ENCODE assay signal across 1 cellular context in genomic region chr17:49779730-49780220, GRCh38.
TF ChIP-seq lines count a peak whose summit lies in the region.

No MANE protein-coding gene starts in this region.

TF ChIP-seq in K562, 482 proteins besides CTCF, POLR2A, EP300 and RAD21 (continued from another document and continues in another):
- TF ChIP-seq REST (CRISPR knock-in tag; IDR thresholded peaks at IDR 0.05; ENCODE audit: low read depth): no peak
- TF ChIP-seq NEUROD1 (IDR thresholded peaks at IDR 0.05; ENCODE audit: borderline replicate concordance, low read depth, low read length, partially characterized antibody): no peak
- no peak for TF ChIP-seq TFAP4 (CRISPR knock-in tag; IDR thresholded peaks at IDR 0.05; ENCODE audit: borderline replicate concordance)
- no peak for TF ChIP-seq FIP1L1 (IDR thresholded peaks at IDR 0.05; ENCODE audit: low read depth, low read length, poor library complexity, severe bottlenecking)
- no peak for TF ChIP-seq ZNF518B (CRISPR knock-in tag; IDR thresholded peaks at IDR 0.05)
- TF ChIP-seq ELK3 (CRISPR knock-in tag; IDR thresholded peaks at IDR 0.05): no peak
- TF ChIP-seq TSHZ1 (CRISPR knock-in tag; IDR thresholded peaks at IDR 0.05): no peak
- TF ChIP-seq ZNF408 (CRISPR knock-in tag; IDR thresholded peaks at IDR 0.05; ENCODE audit: low read depth): no peak
- no peak for TF ChIP-seq TCF15 (CRISPR knock-in tag; IDR thresholded peaks at IDR 0.05)
- TF ChIP-seq FOXP1 (CRISPR knock-in tag; IDR thresholded peaks at IDR 0.05): no peak
- 0 out of 2 replicates have a peak, but pooled peaks have one; percentile 33 for TF ChIP-seq FOSL1 (tag; conservative IDR thresholded peaks at IDR 0.05)
- TF ChIP-seq IRF9 (tag; IDR thresholded peaks at IDR 0.05): no peak
- TF ChIP-seq TGIF2 (CRISPR knock-in tag; IDR thresholded peaks at IDR 0.05): no peak
- TF ChIP-seq BRF1 (IDR thresholded peaks at IDR 0.05; ENCODE audit: borderline replicate concordance, extremely low read depth, insufficient read length): no peak
- no peak for TF ChIP-seq ZNF696 (CRISPR knock-in tag; conservative IDR thresholded peaks at IDR 0.05)
- no peak for TF ChIP-seq SMARCC2 (IDR thresholded peaks at IDR 0.05; ENCODE audit: low read depth)
- no peak for TF ChIP-seq ZKSCAN1 (IDR thresholded peaks at IDR 0.05; ENCODE audit: low read depth, low read length)
- no peak for TF ChIP-seq GTF2B (IDR thresholded peaks at IDR 0.05; ENCODE audit: extremely low read depth, insufficient read length)
- no peak for TF ChIP-seq DIDO1 (tag; IDR thresholded peaks at IDR 0.05; ENCODE audit: low read depth)
- no peak for TF ChIP-seq ZNF165 (CRISPR knock-in tag; IDR thresholded peaks at IDR 0.05; ENCODE audit: borderline replicate concordance)
- TF ChIP-seq LEF1 (IDR thresholded peaks at IDR 0.05): no peak
- 0 out of 2 replicates have a peak, but pooled peaks have one; percentile 40 for TF ChIP-seq STAT6 (CRISPR knock-in tag; IDR thresholded peaks at IDR 0.05)
- peak; percentile 70 for TF ChIP-seq SMC3 (conservative IDR thresholded peaks at IDR 0.05; ENCODE audit: insufficient read depth, low read depth, low read length)
- no peak for TF ChIP-seq NONO (IDR thresholded peaks at IDR 0.05; ENCODE audit: low read depth in 2 of 2, low read length in 1 of 2)
- no peak for TF ChIP-seq EWSR1 (IDR thresholded peaks at IDR 0.05; ENCODE audit: borderline replicate concordance, low read depth, partially characterized antibody)
- TF ChIP-seq CREB5 (CRISPR knock-in tag; IDR thresholded peaks at IDR 0.05): no peak
- TF ChIP-seq TEAD2 (tag; IDR thresholded peaks at IDR 0.05): no peak
- no peak for TF ChIP-seq BDP1 (IDR thresholded peaks at IDR 0.05; ENCODE audit: insufficient read depth, insufficient read length)
- no peak for TF ChIP-seq SIN3A (IDR thresholded peaks at IDR 0.05; ENCODE audit: borderline replicate concordance in 2 of 2, control insufficient read depth in 1 of 2, low read depth in 2 of 2, low read length in 2 of 2)
- 0 out of 2 replicates have a peak, but pooled peaks have one; percentile 15 for TF ChIP-seq TEAD4 (IDR thresholded peaks at IDR 0.05; ENCODE audit: low read length)
- TF ChIP-seq TEAD4 (CRISPR knock-in tag; IDR thresholded peaks at IDR 0.05; ENCODE audit: borderline replicate concordance): no peak
- no peak for TF ChIP-seq ARID1B (IDR thresholded peaks at IDR 0.05)
- no peak for TF ChIP-seq NFATC3 (IDR thresholded peaks at IDR 0.05)
- no peak for TF ChIP-seq CEBPB (tag; IDR thresholded peaks at IDR 0.05)
- 0 out of 2 replicates have a peak, but pooled peaks have one; percentile 17 for TF ChIP-seq CC2D1A (IDR thresholded peaks at IDR 0.05)
- no peak for TF ChIP-seq ZNF512 (tag; IDR thresholded peaks at IDR 0.05)
- no peak for TF ChIP-seq LCOR (CRISPR knock-in tag; IDR thresholded peaks at IDR 0.05)
- 0 out of 2 replicates have a peak, but pooled peaks have one; percentile 19 for TF ChIP-seq ESRRA (IDR thresholded peaks at IDR 0.05; ENCODE audit: borderline replicate concordance, low read depth)
- TF ChIP-seq ZNF146 (CRISPR knock-in tag; IDR thresholded peaks at IDR 0.05; ENCODE audit: unreplicated experiment): no peak
